ENCODE assay signal across 8 cellular contexts in genomic region chr2:88055436-88056128, GRCh38. TPM values are rescaled to one million over a fixed set of nuclear protein-coding genes. Genes with fewer than 3 reads are reported as not detected.
DNase-seq lines count a peak whose midpoint lies in the region; ATAC-seq and TF ChIP-seq lines count a peak whose summit lies in the region.

Gene KRCC1 (minus strand): TSS chr2:88055783. CDS start chr2:88028563, 27,220 bp downstream.

- peaks cover 73% of the 10 kb centered on the region for H3K4me1 Mint-ChIP-seq in activated T-cell treated with anti-CD3 and anti-CD28 coated beads, Interleukin-2, amount 50 U/mL, for 24 hours (ENCODE audit: low read depth)

- H3K27me3 ChIP-seq in esophagus (ENCODE audit: control insufficient read depth in 1 of 2, insufficient read depth in 2 of 2, low read length in 2 of 2) = no peaks in the 10 kb centered on the region
- no peaks in the 10 kb centered on the region for H3K27me3 ChIP-seq in mucosa of stomach (ENCODE audit: control insufficient read depth, insufficient read depth, low read length)

- no peaks in the 10 kb centered on the region for H3K9me3 Mint-ChIP-seq in activated T-cell treated with anti-CD3 and anti-CD28 coated beads, Interleukin-2, amount 50 U/mL, for 24 hours

- peak; percentile 94 for ATAC-seq in GM21737 (IDR thresholded peaks at IDR 0.05; ENCODE audit: unreplicated experiment)

- H3K9ac ChIP-seq in mucosa of stomach (ENCODE audit: low read length) = peak within 1 kb of the TSS; percentile 96

- H3K4me3 Mint-ChIP-seq in activated T-cell treated with anti-CD3 and anti-CD28 coated beads, Interleukin-2, amount 50 U/mL, for 24 hours = peak within 1 kb of the TSS; percentile 97

- no peaks in the 10 kb centered on the region for H3K27me3 Mint-ChIP-seq in activated T-cell treated with anti-CD3 and anti-CD28 coated beads, Interleukin-2, amount 50 U/mL, for 24 hours

- H3K4me3 ChIP-seq in esophagus (ENCODE audit: low read depth in 1 of 2, low read length in 2 of 2) (peak within 1 kb of the TSS; percentile 91 to 93), mucosa of stomach (ENCODE audit: low read length) (peak within 1 kb of the TSS; percentile 49)

- H3K9me3 ChIP-seq in esophagus (ENCODE audit: control insufficient read depth in 2 of 2, insufficient read depth in 1 of 2, low read depth in 1 of 2, low read length in 1 of 2) = no peaks in the 10 kb centered on the region
- H3K9me3 ChIP-seq in mucosa of stomach (ENCODE audit: control insufficient read depth, low read length) = no peaks in the 10 kb centered on the region

- DNase-seq in DMS79 (lab: John Stamatoyannopoulos, UW) (peak; percentile 76), KG1 (lab: John Stamatoyannopoulos, UW) (peak; percentile 78)
- DNase-seq in activated T-cell treated with anti-CD3 and anti-CD28 coated beads, Interleukin-2, amount 50 U/mL, for 24 hours = peak; percentile 94
- peak; percentile 92 for DNase-seq in stimulated activated CD8-positive, alpha-beta memory T cell treated with anti-CD3 and anti-CD28 coated beads, Interleukin-4, amount 100 ng/mL, for 48 hours

- peak within 1 kb of the TSS; percentile 98 for H3K27ac Mint-ChIP-seq in activated T-cell treated with anti-CD3 and anti-CD28 coated beads, Interleukin-2, amount 50 U/mL, for 24 hours

- H3K27ac ChIP-seq in esophagus (ENCODE audit: low read depth in 2 of 2, low read length in 1 of 2) = peak within 1 kb of the TSS; percentile 95

- H3K4me1 ChIP-seq in esophagus (ENCODE audit: control insufficient read depth in 2 of 2, insufficient read depth in 2 of 2, low read length in 1 of 2) = peaks cover 0 to 6% of the 10 kb centered on the region in 2 donors
- peaks cover 8% of the 10 kb centered on the region for H3K4me1 ChIP-seq in mucosa of stomach (ENCODE audit: control insufficient read depth, insufficient read depth, low read length)

- 0 to 1% methylated on average over 59 to 71 of the region's 71 CpGs for WGBS in esophagus, 2 donors

- peaks cover 42% of the 10 kb centered on the region for H3K36me3 Mint-ChIP-seq in activated T-cell treated with anti-CD3 and anti-CD28 coated beads, Interleukin-2, amount 50 U/mL, for 24 hours (ENCODE audit: low read depth)

- no peaks in the 10 kb centered on the region for H3K36me3 ChIP-seq in esophagus (ENCODE audit: control insufficient read depth in 2 of 2, insufficient read depth in 2 of 2, low read length in 1 of 2)
- no peaks in the 10 kb centered on the region for H3K36me3 ChIP-seq in mucosa of stomach (ENCODE audit: control insufficient read depth, insufficient read depth, low read length)

TF ChIP-seq in PFSK-1, 5 proteins besides CTCF, POLR2A, EP300 and RAD21:
- TF ChIP-seq POLR2AphosphoS5 (IDR thresholded peaks at IDR 0.05; ENCODE audit: low read depth, low read length) (peak; percentile 91), TAF1 (IDR thresholded peaks at IDR 0.05; ENCODE audit: borderline replicate concordance, insufficient read depth, low read length) (peak; percentile 76; the same call in 1 of the 2 replicates), SIN3A (IDR thresholded peaks at IDR 0.05; ENCODE audit: borderline replicate concordance, insufficient read depth, low read length) (no peak), FOXP2 (optimal IDR thresholded peaks at IDR 0.05; ENCODE audit: borderline replicate concordance, extremely low read depth, extremely low read length, insufficient read depth) (peak; percentile 62)
- TF ChIP-seq, protein P1, sequence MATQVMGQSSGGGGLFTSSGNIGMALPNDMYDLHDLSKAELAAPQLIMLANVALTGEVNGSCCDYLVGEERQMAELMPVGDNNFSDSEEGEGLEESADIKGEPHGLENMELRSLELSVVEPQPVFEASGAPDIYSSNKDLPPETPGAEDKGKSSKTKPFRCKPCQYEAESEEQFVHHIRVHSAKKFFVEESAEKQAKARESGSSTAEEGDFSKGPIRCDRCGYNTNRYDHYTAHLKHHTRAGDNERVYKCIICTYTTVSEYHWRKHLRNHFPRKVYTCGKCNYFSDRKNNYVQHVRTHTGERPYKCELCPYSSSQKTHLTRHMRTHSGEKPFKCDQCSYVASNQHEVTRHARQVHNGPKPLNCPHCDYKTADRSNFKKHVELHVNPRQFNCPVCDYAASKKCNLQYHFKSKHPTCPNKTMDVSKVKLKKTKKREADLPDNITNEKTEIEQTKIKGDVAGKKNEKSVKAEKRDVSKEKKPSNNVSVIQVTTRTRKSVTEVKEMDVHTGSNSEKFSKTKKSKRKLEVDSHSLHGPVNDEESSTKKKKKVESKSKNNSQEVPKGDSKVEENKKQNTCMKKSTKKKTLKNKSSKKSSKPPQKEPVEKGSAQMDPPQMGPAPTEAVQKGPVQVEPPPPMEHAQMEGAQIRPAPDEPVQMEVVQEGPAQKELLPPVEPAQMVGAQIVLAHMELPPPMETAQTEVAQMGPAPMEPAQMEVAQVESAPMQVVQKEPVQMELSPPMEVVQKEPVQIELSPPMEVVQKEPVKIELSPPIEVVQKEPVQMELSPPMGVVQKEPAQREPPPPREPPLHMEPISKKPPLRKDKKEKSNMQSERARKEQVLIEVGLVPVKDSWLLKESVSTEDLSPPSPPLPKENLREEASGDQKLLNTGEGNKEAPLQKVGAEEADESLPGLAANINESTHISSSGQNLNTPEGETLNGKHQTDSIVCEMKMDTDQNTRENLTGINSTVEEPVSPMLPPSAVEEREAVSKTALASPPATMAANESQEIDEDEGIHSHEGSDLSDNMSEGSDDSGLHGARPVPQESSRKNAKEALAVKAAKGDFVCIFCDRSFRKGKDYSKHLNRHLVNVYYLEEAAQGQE (IDR thresholded peaks at IDR 0.05; ENCODE audit: insufficient read depth in 1 of 2, low read depth in 2 of 2, low read length in 2 of 2) = no peak
TF ChIP-seq in PFSK-1: peak in this region for 3.

RNA-seq across cellular contexts. Expression of gene KRCC1, which starts in this region (rescaled TPM):
- polyA plus RNA-seq in PFSK-1 (2012; ENCODE audit: insufficient read length, low read depth) = 5.4 TPM
- polyA plus RNA-seq in esophagus = 10 to 100 TPM; 23.8 to 42.4 TPM

Comparison
In these comparisons a context has a peak if more than half of its experiments do, and no peak if none do; other contexts are left out.
1. Peak in every context shown above with its lines: DNase-seq, ATAC-seq, H3K4me3 ChIP-seq and H3K27ac ChIP-seq.